7 cellular contexts compared by ENCODE assay signal in genomic region chr2:169175112-169175511, GRCh38.
"Had no signal": no experiment of that assay in that cellular context is flagged by ENCODE, and none has a peak within 500 bp of the region (broad histone marks: within the 10 kb centered on the region; RNA-seq: fewer than 3 reads in every experiment).

No MANE protein-coding gene starts in this region.

- H3K4me3 ChIP-seq: GM23338 had no signal

- ATAC-seq: GM23338, HepG2 had no signal

- DNase-seq: H9, HCEC 1CT, KG1 had no signal

- FAIRE-seq: H1, H54, HepG2 had no signal
